22 cellular contexts compared by ENCODE assay signal in genomic region chr2:147603434-147604225, GRCh38.
DNase-seq lines count a peak whose midpoint lies in the region; ATAC-seq and TF ChIP-seq lines count a peak whose summit lies in the region.
"Had no signal": no experiment of that assay in that cellular context is flagged by ENCODE, and none has a peak within 500 bp of the region (broad histone marks: within the 10 kb centered on the region; RNA-seq: fewer than 3 reads in every experiment).

No MANE protein-coding gene starts in this region.

- H4K20me1 ChIP-seq in osteoblast (ENCODE audit: insufficient read depth, low read length) = no peaks in the 10 kb centered on the region
- H4K20me1 ChIP-seq: BLaER1 treated with 17β-estradiol and CSF1 and Interleukin-3, amounts not matched to agents 10 nM and 100 nM had no signal

- H3K27ac ChIP-seq in foreskin keratinocyte (no peak overlapping the region), osteoblast (ENCODE audit: low read depth, low read length) (no peak overlapping the region), gastroesophageal sphincter (no peak overlapping the region)
- H3K27ac ChIP-seq: BLaER1 treated with 17β-estradiol and CSF1 and Interleukin-3, amounts not matched to agents 10 nM and 100 nM had no signal

- H3K4me3 ChIP-seq in osteoblast (ENCODE audit: insufficient read depth, low read length) = no peak overlapping the region
- H3K4me3 ChIP-seq in gastroesophageal sphincter = no peak overlapping the region
- H3K4me3 ChIP-seq: BLaER1 treated with 17β-estradiol and CSF1 and Interleukin-3, amounts not matched to agents 10 nM and 100 nM had no signal

- TF ChIP-seq CTCF in foreskin keratinocyte (conservative IDR thresholded peaks at IDR 0.05) (no peak), osteoblast (IDR thresholded peaks at IDR 0.05; ENCODE audit: extremely low read depth, low read depth, low read length) (no peak), gastroesophageal sphincter (IDR thresholded peaks at IDR 0.05) (no peak)

- TF ChIP-seq EP300 in gastroesophageal sphincter (IDR thresholded peaks at IDR 0.05) = no peak

- H3K9me3 ChIP-seq in osteoblast (ENCODE audit: low read depth, low read length) (no peaks in the 10 kb centered on the region), gastroesophageal sphincter (no peaks in the 10 kb centered on the region)
- H3K9me3 ChIP-seq: SK-N-SH had no signal

- H2AFZ ChIP-seq in osteoblast (ENCODE audit: low read length) = no peak overlapping the region

- no peak for TF ChIP-seq POLR2A in gastroesophageal sphincter (IDR thresholded peaks at IDR 0.05)

- WGBS in gastroesophageal sphincter (ENCODE audit: low coverage in 1 of 2), 2 donors = 75 to 100% methylated on average over 1 to 5 of the region's 5 CpGs

- ATAC-seq in foreskin keratinocyte (peak; percentile 50), gastroesophageal sphincter (no peak), HG03175 (IDR thresholded peaks at IDR 0.05; ENCODE audit: unreplicated experiment) (no peak), GM18867 (IDR thresholded peaks at IDR 0.05; ENCODE audit: unreplicated experiment) (no peak)
- ATAC-seq: PC-3 had no signal

- DNase-seq in HT1080 (ENCODE audit: low read depth) (peak; percentile 6), amniotic epithelial cell (ENCODE audit: low read depth) (peak; percentile 43), foreskin keratinocyte (peak in 1 of 2 donors; percentile 68), osteoblast (ENCODE audit: insufficient read length, low spot score, missing footprints) (peak; percentile 3)
- DNase-seq in stimulated activated naive CD4-positive, alpha-beta T cell treated with Interleukin-2 at 50 U/mL for 16 hours (lab: John Stamatoyannopoulos, UW) = no peak
- DNase-seq: CD8-positive, alpha-beta memory T cell; DMS53; EL; HCEC 1CT; Karpas-422; NCI-H1048; NCI-H1436 treated with DMSO at 0.1 percent for 48 hours; NCI-H2081 treated with DMSO at 0.1 percent for 48 hours; NCI-H82; PC-3; RPMI8226; SHP77 treated with DMSO at 0.1 percent for 48 hours; SK-N-SH had no signal

- H3K79me2 ChIP-seq in osteoblast (ENCODE audit: insufficient read depth, low read length) = no peaks in the 10 kb centered on the region

- H3K27me3 ChIP-seq in foreskin keratinocyte = no peaks in the 10 kb centered on the region
- H3K27me3 ChIP-seq in osteoblast (ENCODE audit: insufficient read depth, low read length) = no peaks in the 10 kb centered on the region
- no peaks in the 10 kb centered on the region for H3K27me3 ChIP-seq in gastroesophageal sphincter
- H3K27me3 ChIP-seq: BLaER1 treated with 17β-estradiol and CSF1 and Interleukin-3, amounts not matched to agents 10 nM and 100 nM had no signal

- no peaks in the 10 kb centered on the region for H3K36me3 ChIP-seq in osteoblast (ENCODE audit: insufficient read depth, low read length)
- no peaks in the 10 kb centered on the region for H3K36me3 ChIP-seq in gastroesophageal sphincter
- H3K36me3 ChIP-seq: BLaER1 treated with 17β-estradiol and CSF1 and Interleukin-3, amounts not matched to agents 10 nM and 100 nM had no signal

- H3K4me2 ChIP-seq in osteoblast (ENCODE audit: insufficient read depth, low read length) = no peak overlapping the region
- H3K4me2 ChIP-seq: BLaER1 treated with 17β-estradiol and CSF1 and Interleukin-3, amounts not matched to agents 10 nM and 100 nM; SK-N-SH had no signal

- H3K4me1 ChIP-seq in foreskin keratinocyte = no peaks in the 10 kb centered on the region
- H3K4me1 ChIP-seq in osteoblast (ENCODE audit: insufficient read depth, low read length) = no peaks in the 10 kb centered on the region
- no peaks in the 10 kb centered on the region for H3K4me1 ChIP-seq in gastroesophageal sphincter
